In the genomic region with DNA sequence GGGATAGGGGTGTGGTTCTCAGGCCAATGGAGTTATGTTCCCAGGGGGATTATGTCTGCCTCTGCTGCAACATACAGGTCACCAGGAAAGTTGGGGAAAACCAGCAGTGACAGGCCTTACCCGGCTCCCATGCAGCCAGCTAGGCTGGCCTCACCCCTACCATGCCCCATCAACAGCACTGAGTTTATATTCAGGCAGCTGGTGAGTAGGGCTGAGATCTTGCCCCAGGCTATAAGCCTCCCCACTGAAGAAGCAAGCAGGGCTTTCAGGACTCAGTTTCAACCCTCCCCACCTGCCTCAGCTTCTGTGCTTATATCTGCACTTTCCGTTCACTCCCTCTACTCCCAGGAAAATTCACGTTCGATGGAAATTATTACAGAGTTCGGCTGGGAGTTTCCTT, we compare ENCODE assay signal across 7 cellular contexts.
"Had no signal": no experiment of that assay in that cellular context is flagged by ENCODE, and none has a peak within 500 bp of the region (broad histone marks: within the 10 kb centered on the region; RNA-seq: fewer than 3 reads in every experiment).

No MANE protein-coding gene starts in this region.

- DNase-seq: H9, HCEC 1CT had no signal

- H2AFZ ChIP-seq: GM23338 had no signal

- H3K4me2 ChIP-seq: GM23338 had no signal

- H3K9me3 Mint-ChIP-seq: GM23338 had no signal

- H3K27ac Mint-ChIP-seq: GM23338, IgD-negative memory B cell had no signal

- FAIRE-seq: H1, H54, HepG2 had no signal

- H3K27me3 Mint-ChIP-seq: IgD-negative memory B cell had no signal

- H3K4me3 Mint-ChIP-seq: GM23338, H9, IgD-negative memory B cell had no signal

- ATAC-seq: GM23338, HepG2 had no signal

- H3K4me3 ChIP-seq: GM23338 had no signal

- H3K4me1 Mint-ChIP-seq: IgD-negative memory B cell had no signal
